2 cellular contexts compared by ENCODE assay signal in the genomic region with DNA sequence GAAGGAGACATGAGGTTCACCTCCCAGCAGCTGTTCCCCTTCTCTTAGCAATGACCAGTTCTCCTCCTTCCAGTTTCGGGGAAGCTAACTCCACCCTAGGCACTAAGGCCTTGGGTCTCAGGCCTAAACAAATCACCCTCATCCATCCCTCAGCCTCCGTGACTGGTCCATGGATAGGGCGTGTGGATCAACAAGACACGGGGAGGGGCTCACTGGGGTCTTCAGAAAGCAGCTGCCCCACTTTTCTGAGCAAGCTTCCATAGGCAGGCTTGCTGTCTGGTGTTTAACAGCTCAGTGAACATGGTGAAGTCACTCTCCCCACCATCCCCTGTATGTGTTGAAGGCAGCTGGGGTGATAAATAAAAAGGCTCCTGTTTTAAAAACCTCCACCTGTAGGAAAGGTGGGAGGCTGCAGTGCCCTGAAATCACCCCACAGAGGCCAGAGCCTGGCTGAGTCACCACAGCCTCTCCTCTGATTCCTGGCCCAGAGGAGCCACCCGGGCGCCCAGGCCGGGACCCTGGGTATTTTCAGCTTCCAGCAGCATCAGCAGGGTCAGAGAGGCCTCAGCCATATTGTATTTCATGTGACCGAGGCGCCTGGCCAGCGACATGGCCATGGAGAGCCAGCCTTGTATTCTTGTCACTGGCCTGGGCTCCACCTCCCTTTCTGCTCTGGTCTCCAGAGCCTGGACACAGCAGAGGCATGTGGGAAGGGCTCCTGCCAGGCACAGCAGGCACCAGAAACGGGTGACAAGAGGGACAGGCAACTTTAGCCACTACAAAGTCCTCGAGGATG.
TF ChIP-seq lines count a peak whose summit lies in the region.

No MANE protein-coding gene starts in this region.

TF ChIP-seq in HCT116, 20 proteins besides CTCF, POLR2A, EP300 and RAD21:
- TF ChIP-seq ELF1 (IDR thresholded peaks at IDR 0.05; ENCODE audit: borderline replicate concordance, low read depth): no peak
- no peak for TF ChIP-seq TCF7L2 (IDR thresholded peaks at IDR 0.05; ENCODE audit: borderline replicate concordance, extremely low read depth, insufficient read depth, insufficient read length)
- no peak for TF ChIP-seq FOSL1 (IDR thresholded peaks at IDR 0.05; ENCODE audit: low read depth)
- TF ChIP-seq SP1 (IDR thresholded peaks at IDR 0.05; ENCODE audit: low read depth): no peak
- no peak for TF ChIP-seq EZH2 (IDR thresholded peaks at IDR 0.05)
- TF ChIP-seq SIN3A (IDR thresholded peaks at IDR 0.05; ENCODE audit: low read depth): no peak
- TF ChIP-seq, protein P1, sequence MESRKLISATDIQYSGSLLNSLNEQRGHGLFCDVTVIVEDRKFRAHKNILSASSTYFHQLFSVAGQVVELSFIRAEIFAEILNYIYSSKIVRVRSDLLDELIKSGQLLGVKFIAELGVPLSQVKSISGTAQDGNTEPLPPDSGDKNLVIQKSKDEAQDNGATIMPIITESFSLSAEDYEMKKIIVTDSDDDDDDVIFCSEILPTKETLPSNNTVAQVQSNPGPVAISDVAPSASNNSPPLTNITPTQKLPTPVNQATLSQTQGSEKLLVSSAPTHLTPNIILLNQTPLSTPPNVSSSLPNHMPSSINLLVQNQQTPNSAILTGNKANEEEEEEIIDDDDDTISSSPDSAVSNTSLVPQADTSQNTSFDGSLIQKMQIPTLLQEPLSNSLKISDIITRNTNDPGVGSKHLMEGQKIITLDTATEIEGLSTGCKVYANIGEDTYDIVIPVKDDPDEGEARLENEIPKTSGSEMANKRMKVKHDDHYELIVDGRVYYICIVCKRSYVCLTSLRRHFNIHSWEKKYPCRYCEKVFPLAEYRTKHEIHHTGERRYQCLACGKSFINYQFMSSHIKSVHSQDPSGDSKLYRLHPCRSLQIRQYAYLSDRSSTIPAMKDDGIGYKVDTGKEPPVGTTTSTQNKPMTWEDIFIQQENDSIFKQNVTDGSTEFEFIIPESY (IDR thresholded peaks at IDR 0.05; ENCODE audit: extremely low read depth, insufficient replicate concordance, low read length): no peak
- no peak for TF ChIP-seq CBX3 (IDR thresholded peaks at IDR 0.05; ENCODE audit: low read depth)
- no peak for TF ChIP-seq SRF (IDR thresholded peaks at IDR 0.05; ENCODE audit: low read depth)
- TF ChIP-seq EGR1 (IDR thresholded peaks at IDR 0.05; ENCODE audit: low read depth): no peak
TF ChIP-seq in HCT116: peak in this region for 0.

TF ChIP-seq in H1, 55 proteins besides CTCF, POLR2A, EP300 and RAD21:
- TF ChIP-seq JUN (IDR thresholded peaks at IDR 0.05; ENCODE audit: low read depth, low read length) (no peak), POU5F1 (IDR thresholded peaks at IDR 0.05; ENCODE audit: low read depth, low read length) (no peak), TBP (IDR thresholded peaks at IDR 0.05; ENCODE audit: low read depth, low read length) (no peak), SRF (IDR thresholded peaks at IDR 0.05; ENCODE audit: low read depth, low read length) (no peak), TEAD4 (IDR thresholded peaks at IDR 0.05; ENCODE audit: low read depth, low read length) (no peak), POLR2AphosphoS5 (IDR thresholded peaks at IDR 0.05; ENCODE audit: low read depth, low read length) (no peak), CBX5 (IDR thresholded peaks at IDR 0.05; ENCODE audit: low read depth, low read length) (no peak), BCL11A (IDR thresholded peaks at IDR 0.05; ENCODE audit: low read depth in 2 of 2, low read length in 2 of 2) (no peak)
- TF ChIP-seq, protein P2, sequence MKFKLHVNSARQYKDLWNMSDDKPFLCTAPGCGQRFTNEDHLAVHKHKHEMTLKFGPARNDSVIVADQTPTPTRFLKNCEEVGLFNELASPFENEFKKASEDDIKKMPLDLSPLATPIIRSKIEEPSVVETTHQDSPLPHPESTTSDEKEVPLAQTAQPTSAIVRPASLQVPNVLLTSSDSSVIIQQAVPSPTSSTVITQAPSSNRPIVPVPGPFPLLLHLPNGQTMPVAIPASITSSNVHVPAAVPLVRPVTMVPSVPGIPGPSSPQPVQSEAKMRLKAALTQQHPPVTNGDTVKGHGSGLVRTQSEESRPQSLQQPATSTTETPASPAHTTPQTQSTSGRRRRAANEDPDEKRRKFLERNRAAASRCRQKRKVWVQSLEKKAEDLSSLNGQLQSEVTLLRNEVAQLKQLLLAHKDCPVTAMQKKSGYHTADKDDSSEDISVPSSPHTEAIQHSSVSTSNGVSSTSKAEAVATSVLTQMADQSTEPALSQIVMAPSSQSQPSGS (IDR thresholded peaks at IDR 0.05; ENCODE audit: low read length): no peak
TF ChIP-seq in H1: peak in this region for 0.
